1 cellular context compared by ENCODE assay signal in the genomic region with DNA sequence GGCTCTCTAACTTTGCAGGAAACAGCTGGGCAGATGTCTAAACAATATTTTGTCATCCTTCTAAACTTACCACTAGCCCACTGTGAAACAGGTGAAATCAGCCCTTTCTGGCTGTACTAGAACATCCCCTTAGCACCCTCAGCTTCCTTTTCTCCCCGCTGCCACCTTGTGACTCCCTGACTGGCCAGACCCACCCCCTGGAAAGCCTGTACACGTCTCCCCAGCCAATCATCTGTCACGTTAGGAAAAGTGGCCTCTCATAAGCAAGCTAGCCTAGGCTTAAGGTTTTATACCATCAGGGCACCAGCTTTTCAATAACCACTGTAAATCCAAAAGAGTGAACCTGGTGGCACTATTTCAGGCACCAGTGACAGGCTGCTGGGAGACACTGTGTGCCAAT.
TF ChIP-seq lines count a peak whose summit lies in the region.

No MANE protein-coding gene starts in this region.

TF ChIP-seq in IMR-90, 13 proteins besides CTCF, POLR2A, EP300 and RAD21 (continued from another document):
- TF ChIP-seq, protein P1, sequence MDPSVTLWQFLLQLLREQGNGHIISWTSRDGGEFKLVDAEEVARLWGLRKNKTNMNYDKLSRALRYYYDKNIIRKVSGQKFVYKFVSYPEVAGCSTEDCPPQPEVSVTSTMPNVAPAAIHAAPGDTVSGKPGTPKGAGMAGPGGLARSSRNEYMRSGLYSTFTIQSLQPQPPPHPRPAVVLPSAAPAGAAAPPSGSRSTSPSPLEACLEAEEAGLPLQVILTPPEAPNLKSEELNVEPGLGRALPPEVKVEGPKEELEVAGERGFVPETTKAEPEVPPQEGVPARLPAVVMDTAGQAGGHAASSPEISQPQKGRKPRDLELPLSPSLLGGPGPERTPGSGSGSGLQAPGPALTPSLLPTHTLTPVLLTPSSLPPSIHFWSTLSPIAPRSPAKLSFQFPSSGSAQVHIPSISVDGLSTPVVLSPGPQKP (IDR thresholded peaks at IDR 0.05; ENCODE audit: borderline replicate concordance, low read depth, low read length): no peak
- TF ChIP-seq RCOR1 (IDR thresholded peaks at IDR 0.05; ENCODE audit: insufficient replicate concordance, low read length): no peak
- no peak for TF ChIP-seq MAZ (IDR thresholded peaks at IDR 0.05; ENCODE audit: borderline replicate concordance, low read depth, low read length)
- TF ChIP-seq SMC3 (IDR thresholded peaks at IDR 0.05; ENCODE audit: low read depth, low read length): no peak
- no peak for TF ChIP-seq BHLHE40 (IDR thresholded peaks at IDR 0.05; ENCODE audit: low read depth, low read length)
- TF ChIP-seq CHD1 (IDR thresholded peaks at IDR 0.05; ENCODE audit: low read depth, low read length): no peak
- TF ChIP-seq MAFK (IDR thresholded peaks at IDR 0.05; ENCODE audit: low read depth, low read length): no peak
- TF ChIP-seq, protein P2, sequence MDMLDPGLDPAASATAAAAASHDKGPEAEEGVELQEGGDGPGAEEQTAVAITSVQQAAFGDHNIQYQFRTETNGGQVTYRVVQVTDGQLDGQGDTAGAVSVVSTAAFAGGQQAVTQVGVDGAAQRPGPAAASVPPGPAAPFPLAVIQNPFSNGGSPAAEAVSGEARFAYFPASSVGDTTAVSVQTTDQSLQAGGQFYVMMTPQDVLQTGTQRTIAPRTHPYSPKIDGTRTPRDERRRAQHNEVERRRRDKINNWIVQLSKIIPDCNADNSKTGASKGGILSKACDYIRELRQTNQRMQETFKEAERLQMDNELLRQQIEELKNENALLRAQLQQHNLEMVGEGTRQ (IDR thresholded peaks at IDR 0.05; ENCODE audit: low read depth, low read length): no peak
- no peak for TF ChIP-seq NFE2L2 (IDR thresholded peaks at IDR 0.05; ENCODE audit: low read depth, low read length)
- TF ChIP-seq FOS (IDR thresholded peaks at IDR 0.05; ENCODE audit: low read depth, low read length): no peak
